Comparison of ENCODE assay signal across 8 cellular contexts in genomic region chr20:3471397-3472021, GRCh38. TPM values are rescaled to one million over a fixed set of nuclear protein-coding genes. Genes with fewer than 3 reads are reported as not detected.
DNase-seq lines count a peak whose midpoint lies in the region; ATAC-seq and TF ChIP-seq lines count a peak whose summit lies in the region.

No MANE protein-coding gene starts in this region.

- intact Hi-C loops in posterior vena cava (cut with DNase I): no loop called here

- in situ Hi-C loops in G401 (cut with HindIII; ENCODE audit: low sequenced_read_pairs): no loop called here

- no peaks in the 10 kb centered on the region for H3K9me3 ChIP-seq in SJSA1 (replicated peaks)

- peaks cover 6% of the 10 kb centered on the region for H3K36me3 ChIP-seq in SJSA1

- no peaks in the 10 kb centered on the region; the same call in 1 of the 2 replicates for H3K27me3 ChIP-seq in SJSA1 (replicated peaks)

- ATAC-seq in GM21381 (IDR thresholded peaks at IDR 0.05; ENCODE audit: unreplicated experiment): peak; percentile 33

- H3K27ac ChIP-seq in SJSA1: no peak overlapping the region

- DNase-seq in AG10803 (ENCODE audit: low read depth) (no peak), SJSA1 (ENCODE audit: low read depth in 1 of 2, low spot score in 2 of 2) (no peak), fibroblast of mammary gland (ENCODE audit: low read depth) (no peak), posterior vena cava (ENCODE audit: low spot score) (peak; percentile 82), foreskin melanocyte (no peak), DMS114 treated with DMSO at 0.1 percent for 48 hours (lab: John Stamatoyannopoulos, UW; ENCODE audit: unreplicated experiment) (no peak), G401 (ENCODE audit: low spot score) (no peak)

- TF ChIP-seq CTCF in AG10803 (conservative IDR thresholded peaks at IDR 0.05; ENCODE audit: low read length): no peak
- no peak for TF ChIP-seq CTCF in fibroblast of mammary gland (conservative IDR thresholded peaks at IDR 0.05; ENCODE audit: control insufficient read depth, insufficient read depth, low read depth, low read length)

- H3K4me3 ChIP-seq in AG10803 (ENCODE audit: low read length) (peak overlapping the region; percentile 84), SJSA1 (peak overlapping the region; percentile 98), fibroblast of mammary gland (ENCODE audit: control insufficient read depth, low read depth, low read length) (peak overlapping the region; percentile 85)

- peaks cover 16% of the 10 kb centered on the region for H3K4me1 ChIP-seq in SJSA1 (replicated peaks)

RNA-seq across cellular contexts. Expression of gene ATRN, which starts 0.7 kb away (rescaled TPM):
- total RNA-seq in SJSA1 (2014; rRNA removed; shearing (Covaris generic)): 18.1 and 27.8 TPM in 2 replicates
- total RNA-seq in posterior vena cava: 10 to 100 TPM; 21.3 to 26.1 TPM
- total RNA-seq in G401 (2014; rRNA removed; shearing (Covaris generic)): 11.2 and 21.6 TPM in 2 replicates
